22 cellular contexts compared by ENCODE assay signal in genomic region chrX:132652871-132653270, GRCh38.
DNase-seq lines count a peak whose midpoint lies in the region; ATAC-seq and TF ChIP-seq lines count a peak whose summit lies in the region.
"Had no signal": no experiment of that assay in that cellular context is flagged by ENCODE, and none has a peak within 500 bp of the region (broad histone marks: within the 10 kb centered on the region; RNA-seq: fewer than 3 reads in every experiment).

No MANE protein-coding gene starts in this region.

- H3K27me3 Mint-ChIP-seq in nephron (ENCODE audit: low read depth) (no peaks in the 10 kb centered on the region), type B pancreatic cell (no peaks in the 10 kb centered on the region)

- H3K27me3 ChIP-seq in endocrine pancreas (ENCODE audit: control insufficient read depth, insufficient read depth, low read length) (no peaks in the 10 kb centered on the region), gastroesophageal sphincter (no peaks in the 10 kb centered on the region)
- H3K27me3 ChIP-seq: SJCRH30 had no signal

- H3K4me3 Mint-ChIP-seq in nephron, result no peak overlapping the region
- H3K4me3 Mint-ChIP-seq in type B pancreatic cell, result peak overlapping the region; percentile 13
- H3K4me3 Mint-ChIP-seq: CD8-positive, alpha-beta T cell had no signal

- H3K27ac Mint-ChIP-seq in nephron (peak overlapping the region in 2 of 3 experiments; percentile 23 to 30), type B pancreatic cell (peak overlapping the region; percentile 4)
- H3K27ac Mint-ChIP-seq: CD8-positive, alpha-beta T cell had no signal

- H3K36me3 Mint-ChIP-seq in nephron (ENCODE audit: low read depth) (no peaks in the 10 kb centered on the region), type B pancreatic cell (peaks cover 5% of the 10 kb centered on the region)
- H3K36me3 Mint-ChIP-seq: CD8-positive, alpha-beta T cell had no signal

- no peak overlapping the region for H3K27ac ChIP-seq in gastroesophageal sphincter
- H3K27ac ChIP-seq: C4-2B, SJCRH30 had no signal

- TF ChIP-seq CTCF in nephron (IDR thresholded peaks at IDR 0.05; ENCODE audit: unreplicated experiment in 3 of 3) (no peak), type B pancreatic cell (conservative IDR thresholded peaks at IDR 0.05) (no peak), gastroesophageal sphincter (IDR thresholded peaks at IDR 0.05) (no peak)

- no peak for TF ChIP-seq POLR2A in gastroesophageal sphincter (IDR thresholded peaks at IDR 0.05)

- no peaks in the 10 kb centered on the region for H3K9me3 Mint-ChIP-seq in nephron
- H3K9me3 Mint-ChIP-seq in type B pancreatic cell, result no peaks in the 10 kb centered on the region
- H3K9me3 Mint-ChIP-seq: CD8-positive, alpha-beta T cell had no signal

- H3K4me1 Mint-ChIP-seq in nephron, result peaks cover 50% of the 10 kb centered on the region
- H3K4me1 Mint-ChIP-seq in type B pancreatic cell (ENCODE audit: unreplicated experiment), result peaks cover 51% of the 10 kb centered on the region

- H3K9ac ChIP-seq in endocrine pancreas (ENCODE audit: control insufficient read depth, insufficient read depth, low read length), result no peak overlapping the region

- H3K9me3 ChIP-seq in endocrine pancreas (ENCODE audit: control insufficient read depth, low read length), result no peaks in the 10 kb centered on the region
- H3K9me3 ChIP-seq in gastroesophageal sphincter, result no peaks in the 10 kb centered on the region
- H3K9me3 ChIP-seq: Caco-2, SJCRH30 had no signal

- no peak for ATAC-seq in gastroesophageal sphincter
- ATAC-seq in HG03571 (IDR thresholded peaks at IDR 0.05; ENCODE audit: unreplicated experiment), result no peak
- ATAC-seq: CD8-positive, alpha-beta T cell; PC-3; SK-N-SH treated with all-trans-retinoic acid at 6 μM for 48 hours had no signal

- DNase-seq in GM03348 (ENCODE audit: low spot score) (peak; percentile 18), type B pancreatic cell (ENCODE audit: extremely low spot score, unreplicated experiment) (no peak), C1 segment of cervical spinal cord (lab: John Stamatoyannopoulos, UW) (no peak)
- DNase-seq: Caco-2; CD8-positive, alpha-beta T cell; GDM1; NCI-H1048; NCI-H1417; NCI-H1694 treated with DMSO at 0.1 percent for 48 hours; NCI-H2081 treated with DMSO at 0.1 percent for 48 hours; NCI-H2171; NCI-H345; NCI-H510A treated with DMSO at 0.1 percent for 48 hours; NCI-H748 treated with DMSO at 0.1 percent for 48 hours; PC-3; SJCRH30 had no signal

- H3K4me1 ChIP-seq in endocrine pancreas (ENCODE audit: control insufficient read depth, insufficient read depth, low read length), result no peaks in the 10 kb centered on the region
- H3K4me1 ChIP-seq in gastroesophageal sphincter, result no peaks in the 10 kb centered on the region
- H3K4me1 ChIP-seq: Caco-2, SJCRH30 had no signal

- whole genome bisulfite sequencing in gastroesophageal sphincter (ENCODE audit: low coverage in 1 of 2), 2 donors, result 50 to 56% methylated on average over 4 of the region's 4 CpGs

- H3K36me3 ChIP-seq in endocrine pancreas (ENCODE audit: control insufficient read depth, insufficient read depth, low read length) (no peaks in the 10 kb centered on the region), gastroesophageal sphincter (no peaks in the 10 kb centered on the region)
- H3K36me3 ChIP-seq: SJCRH30 had no signal

- H3K4me3 ChIP-seq in endocrine pancreas (ENCODE audit: control insufficient read depth, insufficient read depth, low read length) (peak overlapping the region; percentile 18), gastroesophageal sphincter (no peak overlapping the region)
- H3K4me3 ChIP-seq: SJCRH30 had no signal

- TF ChIP-seq EP300 in gastroesophageal sphincter (IDR thresholded peaks at IDR 0.05), result no peak
